17 cellular contexts compared by ENCODE assay signal in the genomic region with DNA sequence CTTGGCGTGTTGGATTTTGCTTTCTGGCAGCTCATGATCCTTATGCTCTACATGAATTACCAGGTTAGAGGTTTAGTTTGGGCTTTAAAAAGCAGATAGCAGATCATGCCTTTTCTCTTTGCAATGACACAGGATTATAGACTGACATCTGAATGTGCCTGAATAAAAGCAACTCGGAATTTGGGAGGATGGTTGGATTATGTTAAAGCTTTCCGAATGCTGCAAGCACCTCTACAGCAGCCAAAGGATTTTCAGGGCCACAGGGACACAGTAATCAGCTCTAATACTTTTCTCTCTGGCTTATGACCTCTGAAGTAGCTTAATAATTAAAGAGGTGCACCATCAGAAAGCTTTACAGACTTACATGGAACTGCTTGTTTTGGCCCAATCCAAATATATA.
"Had no signal": no experiment of that assay in that cellular context is flagged by ENCODE, and none has a peak within 500 bp of the region (broad histone marks: within the 10 kb centered on the region; RNA-seq: fewer than 3 reads in every experiment).

No MANE protein-coding gene starts in this region.

- DNase-seq: colonic mucosa; dermis blood vessel endothelial cell; esophagus squamous epithelium; glutamatergic neuron; immature natural killer cell; left ventricle myocardium inferior; lower lobe of right lung; midbrain; naive B cell; nephron progenitor cell; right cardiac atrium; stimulated activated naive CD4-positive, alpha-beta T cell; stomach; substantia nigra; transverse colon had no signal

- H3K27ac ChIP-seq: colonic mucosa, esophagus squamous epithelium, gastroesophageal sphincter, left ventricle myocardium inferior, lower lobe of right lung, stomach, thoracic aorta, transverse colon had no signal

- H3K27me3 ChIP-seq: colonic mucosa, esophagus squamous epithelium, gastroesophageal sphincter, stomach, transverse colon had no signal

- H3K4me3 ChIP-seq: colonic mucosa, esophagus squamous epithelium, gastroesophageal sphincter, left ventricle myocardium inferior, lower lobe of right lung, stomach, thoracic aorta, transverse colon had no signal

- H3K4me1 ChIP-seq: colonic mucosa, gastroesophageal sphincter, left ventricle myocardium inferior, lower lobe of right lung, stomach had no signal

- H3K9me3 ChIP-seq: colonic mucosa, esophagus squamous epithelium, gastroesophageal sphincter, left ventricle myocardium inferior, lower lobe of right lung, stomach, thoracic aorta, transverse colon had no signal

- ATAC-seq: gastroesophageal sphincter, lower lobe of right lung, right cardiac atrium had no signal

- H3K36me3 ChIP-seq: colonic mucosa, esophagus squamous epithelium, gastroesophageal sphincter, left ventricle myocardium inferior, lower lobe of right lung, stomach, thoracic aorta, transverse colon had no signal
